8 cellular contexts compared by ENCODE assay signal in the genomic region with DNA sequence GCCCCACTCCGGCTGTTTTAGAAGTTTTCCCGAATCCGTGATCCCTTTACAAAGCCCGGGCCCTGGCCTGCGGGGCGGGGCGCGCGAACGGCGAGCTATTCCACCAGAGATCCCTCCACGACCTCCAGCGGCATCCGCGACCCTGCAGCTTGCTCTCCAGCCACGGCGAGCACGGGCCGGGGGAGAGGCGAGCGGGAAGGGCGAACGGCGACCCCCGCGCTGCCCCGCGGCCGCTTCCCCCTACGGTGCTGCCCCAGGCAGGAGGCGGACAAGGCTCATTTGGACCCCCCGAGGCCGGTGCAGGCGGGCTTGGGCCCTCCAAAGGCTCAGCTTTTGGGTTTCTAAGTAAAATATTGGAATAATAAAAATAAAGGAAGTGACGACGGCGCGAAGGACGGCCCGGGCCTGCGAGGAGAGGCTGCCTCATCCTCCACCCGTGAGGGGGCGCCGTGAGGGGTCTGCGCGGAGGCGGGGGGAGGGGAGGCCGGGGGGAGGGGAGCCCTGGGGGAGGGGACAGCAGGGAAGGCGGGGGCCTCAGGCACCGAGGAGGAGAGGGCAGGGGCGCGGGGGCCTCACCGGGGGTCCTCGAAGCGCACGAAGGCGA. TPM values are rescaled to one million over a fixed set of nuclear protein-coding genes. Genes with fewer than 3 reads are reported as not detected.
DNase-seq lines count a peak whose midpoint lies in the region; ATAC-seq and TF ChIP-seq lines count a peak whose summit lies in the region.

No MANE protein-coding gene starts in this region.

- H3K9ac ChIP-seq in ES-I3 (ENCODE audit: low read depth, low read length) = peak overlapping the region; percentile 73

- peak overlapping the region; percentile 82 for H3K4me3 ChIP-seq in LNCaP clone FGC (ENCODE audit: low read depth, low read length)
- H3K4me3 ChIP-seq in ovary = peak overlapping the region; percentile 79

- intact Hi-C loops in ovary (cut with DNase I) = no loop called here

- DNase-seq in LNCaP clone FGC (ENCODE audit: low read depth) (no peak), glomerular visceral epithelial cell (ENCODE audit: extremely low spot score) (peak; percentile 26), ovary (peak; percentile 37 to 70 (median 62)), NCI-H128 (lab: John Stamatoyannopoulos, UW; ENCODE audit: unreplicated experiment) (no peak), DMS153 (lab: John Stamatoyannopoulos, UW) (no peak)
- peak; percentile 52 to 64 (median 60) for DNase-seq in activated naive CD4-positive, alpha-beta T cell (lab: John Stamatoyannopoulos, UW)

- H3K4me1 ChIP-seq in ES-I3 (ENCODE audit: insufficient read depth, low read length) (peaks cover 5% of the 10 kb centered on the region), ovary (ENCODE audit: insufficient read depth) (peaks cover 9% of the 10 kb centered on the region)

- WGBS in ovary, 3 donors = 0 to 1% (median 1%) methylated on average over 45 to 57 of the region's 57 CpGs

- ATAC-seq in GM21717 (IDR thresholded peaks at IDR 0.05; ENCODE audit: unreplicated experiment) = peak; percentile 27

- TF ChIP-seq CTCF in LNCaP clone FGC (IDR thresholded peaks at IDR 0.05; ENCODE audit: control insufficient read depth, extremely low read depth, insufficient read depth) (0 out of 2 replicates have a peak, but pooled peaks have one; percentile 20), ovary (IDR thresholded peaks at IDR 0.05) (no peak)

- no peaks in the 10 kb centered on the region for H3K9me3 ChIP-seq in ES-I3 (ENCODE audit: control insufficient read depth, insufficient read depth, low read length)
- no peaks in the 10 kb centered on the region for H3K9me3 ChIP-seq in ovary

- TF ChIP-seq EP300 in ovary (IDR thresholded peaks at IDR 0.05) = no peak

- H3K27me3 ChIP-seq in ovary = no peaks in the 10 kb centered on the region

- peaks cover 22% of the 10 kb centered on the region for H3K36me3 ChIP-seq in ES-I3 (ENCODE audit: insufficient read depth, low read length)
- H3K36me3 ChIP-seq in ovary = no peaks in the 10 kb centered on the region

- peak overlapping the region; percentile 87 to 89 for H3K27ac ChIP-seq in ovary

- TF ChIP-seq POLR2A in ovary (IDR thresholded peaks at IDR 0.05) = no peak

RNA-seq across cellular contexts. Expression of a gene that starts 0.6 kb away (rescaled TPM):
- total RNA-seq in ovary = 100 to 1,000 TPM in 5 of 7 donors, 10 to 100 TPM in 2; 53.8 to 141 (median 124) TPM
- polyA plus RNA-seq in ovary = 100 to 1,000 TPM; 106 to 129 TPM

RNA-seq across cellular contexts. Expression of a gene that starts 22.7 kb away (rescaled TPM):
- total RNA-seq in ovary = 10 to 100 TPM; 14.2 to 34.7 (median 19.4) TPM
- polyA plus RNA-seq in ovary = 10 to 100 TPM; 11.9 to 32.4 TPM

RNA-seq across cellular contexts. Expression of a gene that starts 22.8 kb away (rescaled TPM):
- 10 to 100 TPM in 4 of 7 donors, 1 to 10 TPM in 3; 8.1 to 14.7 (median 11.4) TPM for total RNA-seq in ovary
- polyA plus RNA-seq in ovary = 10 to 100 TPM; 15.3 to 18.5 TPM

RNA-seq across cellular contexts. Expression of a gene that starts 27.0 kb away (rescaled TPM):
- total RNA-seq in ovary = 100 to 1,000 TPM in 6 of 7 donors, 10 to 100 TPM in 1; 92.9 to 317 (median 256) TPM
- polyA plus RNA-seq in ovary = 100 to 1,000 TPM; 249 to 522 TPM

RNA-seq across cellular contexts. Expression of a gene that starts 31.0 kb away (rescaled TPM):
- 100 to 1,000 TPM; 182 to 633 (median 196) TPM for total RNA-seq in ovary
- polyA plus RNA-seq in ovary = 100 to 1,000 TPM; 366 to 474 TPM

Comparison
In these comparisons a context has a peak if more than half of its experiments do, and no peak if none do; other contexts are left out.
1. DNase-seq: peak in activated naive CD4-positive, alpha-beta T cell (4 of 4), glomerular visceral epithelial cell (single experiment) and ovary (5 of 5); none in LNCaP clone FGC (single experiment), NCI-H128 (single experiment) and DMS153 (single experiment).